ENCODE assay signal across 23 cellular contexts in genomic region chr2:96102596-96103387, GRCh38. TPM values are rescaled to one million over a fixed set of nuclear protein-coding genes. Genes with fewer than 3 reads are reported as not detected.
DNase-seq lines count a peak whose midpoint lies in the region; FAIRE-seq and TF ChIP-seq lines count a peak whose summit lies in the region.
"Had no signal": no experiment of that assay in that cellular context is flagged by ENCODE, and none has a peak within 500 bp of the region (broad histone marks: within the 10 kb centered on the region; RNA-seq: fewer than 3 reads in every experiment).

No MANE protein-coding gene starts in this region.

- no peak overlapping the region for H3K4me3 Mint-ChIP-seq in endodermal cell
- H3K4me3 Mint-ChIP-seq: activated CD8-positive, alpha-beta T cell treated with anti-CD3 and anti-CD28 coated beads, Interleukin-2, amount 10 ng/mL, durations not matched to agents 7 days and 5 days; stimulated activated effector memory CD8-positive, alpha-beta T cell treated with anti-CD3 and anti-CD28 coated beads, Interleukin-12 subunit alpha, Interleukin-12 subunit beta, amount 100 ng/mL, for 72 hours had no signal

- no peak for TF ChIP-seq POLR2A in GM12892 (IDR thresholded peaks at IDR 0.05; ENCODE audit: low read depth, low read length)

- H3K4me3 ChIP-seq in BLaER1 treated with 17β-estradiol and CSF1 and Interleukin-3, amounts not matched to agents 10 nM and 100 nM: peak overlapping the region in 2 of 10 experiments; percentile 6 to 9; a peak in 1 of 20 replicates
- no peak overlapping the region for H3K4me3 ChIP-seq in endodermal cell (ENCODE audit: low read length)
- H3K4me3 ChIP-seq: body of pancreas, esophagus muscularis mucosa, MG63, ovary had no signal

- DNase-seq in GM12892 (ENCODE audit: insufficient read length) (peak; percentile 9), endodermal cell (peak; percentile 43), posterior vena cava (ENCODE audit: low spot score) (peak; percentile 72), NAMALWA (ENCODE audit: low spot score) (no peak), DMS153 (lab: John Stamatoyannopoulos, UW) (no peak), NCI-H187 treated with DMSO at 0.1 percent for 48 hours (lab: John Stamatoyannopoulos, UW) (no peak), midbrain (lab: John Stamatoyannopoulos, UW) (no peak)
- DNase-seq: activated CD8-positive, alpha-beta T cell treated with anti-CD3 and anti-CD28 coated beads, Interleukin-2, amount 10 ng/mL, durations not matched to agents 7 days and 5 days; activated gamma-delta T cell; C1 segment of cervical spinal cord; DMS79; NCI-H1930 had no signal

- WGBS in endodermal cell (ENCODE audit: insufficient coverage in 1 of 2, insufficient read length in 1 of 2), 2 experiments: 93% methylated on average over 15 to 17 of the region's 17 CpGs

- H3K9me3 ChIP-seq in BLaER1 treated with 17β-estradiol and CSF1 and Interleukin-3, amounts not matched to agents 10 nM and 100 nM (replicated peaks in 1 of 11): peaks cover 12 to 22% (median 15%) of the 10 kb centered on the region in 11 experiments
- H3K9me3 ChIP-seq in endodermal cell (ENCODE audit: control insufficient read depth, low read length): no peaks in the 10 kb centered on the region

- peaks cover 51 to 75% (median 68%) of the 10 kb centered on the region in 10 experiments for H3K4me1 ChIP-seq in BLaER1 treated with 17β-estradiol and CSF1 and Interleukin-3, amounts not matched to agents 10 nM and 100 nM
- H3K4me1 ChIP-seq in endodermal cell (ENCODE audit: control insufficient read depth, insufficient read depth, low read length): no peaks in the 10 kb centered on the region
- H3K4me1 ChIP-seq: body of pancreas had no signal

- peak overlapping the region; percentile 49 to 87 (median 83) for H3K4me2 ChIP-seq in BLaER1 treated with 17β-estradiol and CSF1 and Interleukin-3, amounts not matched to agents 10 nM and 100 nM

- H3K9ac ChIP-seq in BLaER1 treated with 17β-estradiol and CSF1 and Interleukin-3, amounts not matched to agents 10 nM and 100 nM: peak overlapping the region in 8 of 11 experiments; percentile 37 to 65 (median 58); a peak in 10 of 22 replicates
- H3K9ac ChIP-seq in endodermal cell (ENCODE audit: extremely low read depth, low read length, poor library complexity, severe bottlenecking): no peak overlapping the region

- no peaks in the 10 kb centered on the region for H3K27me3 ChIP-seq in BLaER1 treated with 17β-estradiol and CSF1 and Interleukin-3, amounts not matched to agents 10 nM and 100 nM
- no peaks in the 10 kb centered on the region for H3K27me3 ChIP-seq in endodermal cell (ENCODE audit: control insufficient read depth, insufficient read depth, low read length, poor library complexity, severe bottlenecking)
- H3K27me3 ChIP-seq: body of pancreas, MG63, ovary had no signal

- H3K4me1 Mint-ChIP-seq in endodermal cell: no peaks in the 10 kb centered on the region
- H3K4me1 Mint-ChIP-seq: stimulated activated effector memory CD8-positive, alpha-beta T cell treated with anti-CD3 and anti-CD28 coated beads, Interleukin-12 subunit alpha, Interleukin-12 subunit beta, amount 100 ng/mL, for 72 hours had no signal

- H3K36me3 ChIP-seq in BLaER1 treated with 17β-estradiol and CSF1 and Interleukin-3, amounts not matched to agents 10 nM and 100 nM: peaks cover 0 to 6% (median 0%) of the 10 kb centered on the region in 11 experiments; a peak in 1 of 22 replicates
- no peaks in the 10 kb centered on the region for H3K36me3 ChIP-seq in endodermal cell (ENCODE audit: control insufficient read depth, insufficient read depth, low read length)
- H3K36me3 ChIP-seq: esophagus muscularis mucosa, MG63, ovary had no signal

- no peaks in the 10 kb centered on the region for H3K36me3 Mint-ChIP-seq in endodermal cell (ENCODE audit: low read depth)
- H3K36me3 Mint-ChIP-seq: stimulated activated effector memory CD8-positive, alpha-beta T cell treated with anti-CD3 and anti-CD28 coated beads, Interleukin-12 subunit alpha, Interleukin-12 subunit beta, amount 100 ng/mL, for 72 hours had no signal

- H3K27ac ChIP-seq in BLaER1 treated with 17β-estradiol and CSF1 and Interleukin-3, amounts not matched to agents 10 nM and 100 nM: peak overlapping the region in 9 of 11 experiments; percentile 42 to 77 (median 69); a peak in 15 of 22 replicates
- H3K27ac ChIP-seq in endodermal cell (ENCODE audit: low read depth, low read length): no peak overlapping the region
- H3K27ac ChIP-seq: body of pancreas, ovary had no signal

- H3K27ac Mint-ChIP-seq in endodermal cell: no peak overlapping the region
- H3K27ac Mint-ChIP-seq: activated CD8-positive, alpha-beta T cell treated with anti-CD3 and anti-CD28 coated beads, Interleukin-2, amount 10 ng/mL, durations not matched to agents 7 days and 5 days; stimulated activated effector memory CD8-positive, alpha-beta T cell treated with anti-CD3 and anti-CD28 coated beads, Interleukin-12 subunit alpha, Interleukin-12 subunit beta, amount 100 ng/mL, for 72 hours had no signal

- no peak for TF ChIP-seq CTCF in endodermal cell (conservative IDR thresholded peaks at IDR 0.05)

- no peaks in the 10 kb centered on the region for H4K20me1 ChIP-seq in BLaER1 treated with 17β-estradiol and CSF1 and Interleukin-3, amounts not matched to agents 10 nM and 100 nM

- FAIRE-seq in GM12892 (lab: Jason Lieb, UNC): no peak
- FAIRE-seq: GM19239, keratinocyte, TTC549 had no signal

- intact Hi-C loops in posterior vena cava (cut with DNase I): no loop called here

- peaks cover 5% of the 10 kb centered on the region for H3K27me3 Mint-ChIP-seq in endodermal cell (ENCODE audit: insufficient read depth)

- H3K9me3 Mint-ChIP-seq in endodermal cell: peaks cover 10% of the 10 kb centered on the region

RNA-seq across cellular contexts. Expression of gene ADRA2B, which starts 13.6 kb away (rescaled TPM):
- not detected for polyA plus RNA-seq in GM12892 (2012; ENCODE audit: missing spikeins)
- total RNA-seq in endodermal cell (1 to 10 TPM; 2.4 to 3.8 TPM), posterior vena cava (1 to 10 TPM; 4.1 to 7.1 TPM)
- polyA plus RNA-seq in endodermal cell (2013, experiment 1 of 2): 0.96 TPM
- polyA plus RNA-seq in endodermal cell (2013, experiment 2 of 2): 1.1 TPM
- total RNA-seq: NCI-H460 had no signal
- polyA plus RNA-seq: keratinocyte had no signal

RNA-seq across cellular contexts. Expression of gene ASTL, which starts 35.5 kb away (rescaled TPM):
- polyA plus RNA-seq in GM12892 (2012; ENCODE audit: missing spikeins): 1.3 TPM
- total RNA-seq in endodermal cell (not detected), posterior vena cava (not detected)
- 0.18 TPM for polyA plus RNA-seq in endodermal cell (2013, experiment 1 of 2)
- not detected for polyA plus RNA-seq in endodermal cell (2013, experiment 2 of 2)
- total RNA-seq: body of pancreas, esophagus muscularis mucosa, mucosa of gallbladder, NCI-H460 had no signal
- polyA plus RNA-seq: keratinocyte had no signal

RNA-seq across cellular contexts. Expression of gene DUSP2, which starts 42.4 kb away (rescaled TPM):
- 160 TPM for polyA plus RNA-seq in GM12892 (2012; ENCODE audit: missing spikeins)
- total RNA-seq in endodermal cell (1 to 10 TPM; 1.6 to 2.2 TPM), posterior vena cava (1 to 10 TPM; 3.5 to 3.8 TPM)
- 0.82 TPM for polyA plus RNA-seq in endodermal cell (2013, experiment 1 of 2)
- polyA plus RNA-seq in endodermal cell (2013, experiment 2 of 2): 0.66 TPM

Comparison
In these comparisons a context has a peak if more than half of its experiments do, and no peak if none do; other contexts are left out.
1. DNase-seq: peak in GM12892 (single experiment), endodermal cell (single experiment) and posterior vena cava (single experiment); none in NAMALWA (single experiment), DMS153 (single experiment), NCI-H187 treated with DMSO at 0.1 percent for 48 hours (single experiment) and midbrain (single experiment).